In genomic region chr17:66667491-66668030, GRCh38 we compare ENCODE assay signal across 11 cellular contexts.
A peak's percentile ranks its signal among the peaks of the same experiment; 100 is the strongest.
DNase-seq lines count a peak whose midpoint lies in the region; ATAC-seq lines count a peak whose summit lies in the region.
"Had no signal": no experiment of that assay in that cellular context is flagged by ENCODE, and none has a peak within 500 bp of the region (broad histone marks: within the 10 kb centered on the region; RNA-seq: fewer than 3 reads in every experiment).

No MANE protein-coding gene starts in this region.

- 92 to 94% methylated on average over 4 of the region's 4 CpGs for WGBS in aorta, 2 donors

- H3K27me3 ChIP-seq in aorta (ENCODE audit: control insufficient read depth in 1 of 2, insufficient read depth in 2 of 2, low read length in 1 of 2): no peaks in the 10 kb centered on the region
- H3K27me3 ChIP-seq: stomach had no signal

- no peaks in the 10 kb centered on the region for H3K9me3 ChIP-seq in aorta (ENCODE audit: control insufficient read depth, low read length)
- H3K9me3 ChIP-seq: stomach had no signal

- no peak overlapping the region for H3K27ac ChIP-seq in aorta (ENCODE audit: low read depth in 1 of 2, low read length in 2 of 2)
- H3K27ac ChIP-seq: C4-2B, stomach had no signal

- ATAC-seq in GM18511 (IDR thresholded peaks at IDR 0.05; ENCODE audit: unreplicated experiment) (peak; percentile 62), GM21529 (IDR thresholded peaks at IDR 0.05; ENCODE audit: unreplicated experiment) (no peak), aorta (ENCODE audit: low FRiP score) (no peak)

- DNase-seq in T-helper 9 cell: peak; percentile 37
- peak; percentile 15 for DNase-seq in activated effector memory CD4-positive, alpha-beta T cell treated with Interleukin-2 at 50 U/mL for 16 hours
- DNase-seq in stimulated activated CD4-positive, alpha-beta T cell treated with anti-CD3 and anti-CD28 coated beads, TNF-alpha, amount 100 ng/mL, for 1 hour (ENCODE audit: low read depth in 3 of 3, low spot score in 1 of 3): peak in 2 of 3 donors; percentile 31 to 36
- DNase-seq in NCI-H2196 (lab: John Stamatoyannopoulos, UW; ENCODE audit: unreplicated experiment): no peak
- DNase-seq in Ammon's horn (ENCODE audit: low spot score): no peak
- no peak for DNase-seq in aorta
- DNase-seq: NCI-H1436, stomach had no signal

- intact Hi-C loops in aorta (cut with DNase I): no loop called here

- no peaks in the 10 kb centered on the region for H3K4me1 ChIP-seq in aorta (ENCODE audit: control insufficient read depth in 1 of 2, insufficient read depth in 2 of 2, low read length in 2 of 2)

- H3K4me3 ChIP-seq in aorta (ENCODE audit: low read length in 2 of 2): no peak overlapping the region
- H3K4me3 ChIP-seq: stomach had no signal

- no peaks in the 10 kb centered on the region for H3K36me3 ChIP-seq in aorta (ENCODE audit: control insufficient read depth in 1 of 2, insufficient read depth in 2 of 2, low read length in 1 of 2)
- H3K36me3 ChIP-seq: stomach had no signal

Comparison
In these comparisons a context has a peak if more than half of its experiments do, and no peak if none do; other contexts are left out.
1. DNase-seq: peak in T-helper 9 cell (single experiment), activated effector memory CD4-positive, alpha-beta T cell treated with Interleukin-2 at 50 U/mL for 16 hours (single experiment) and stimulated activated CD4-positive, alpha-beta T cell treated with anti-CD3 and anti-CD28 coated beads, TNF-alpha, amount 100 ng/mL, for 1 hour (2 of 3); none in NCI-H2196 (single experiment), Ammon's horn (single experiment) and aorta (0 of 2).